In genomic region chr4:4762909-4763814, GRCh38 we compare ENCODE assay signal across 8 cellular contexts.
A peak's percentile ranks its signal among the peaks of the same experiment; 100 is the strongest.
DNase-seq lines count a peak whose midpoint lies in the region; ATAC-seq, FAIRE-seq and TF ChIP-seq lines count a peak whose summit lies in the region.

No MANE protein-coding gene starts in this region.

- CTCF ChIA-PET in K562 (lab: Yijun Ruan, JAX; ENCODE audit: low intra/inter-chr PET ratio): no interaction called here

- DNase-seq in GM18507 (ENCODE audit: extremely low spot score, insufficient read length, low read depth) (peak; percentile 48), K562 (ENCODE audit: extremely low read depth in 1 of 4, low spot score in 3 of 4) (no peak), smooth muscle cell of the brain vasculature (ENCODE audit: low read depth, low spot score) (peak; percentile 74), erythroblast (lab: John Stamatoyannopoulos, UW) (no peak), KG1 (lab: John Stamatoyannopoulos, UW) (no peak), Kasumi-1 (lab: John Stamatoyannopoulos, UW) (no peak)
- peak; percentile 40 for DNase-seq in Jurkat, Clone E6-1 (ENCODE audit: low read depth, low spot score)

- H3K9ac ChIP-seq in K562 (ENCODE audit: insufficient read depth in 1 of 2, low read depth in 2 of 2, low read length in 2 of 2): no peak overlapping the region

- no peaks in the 10 kb centered on the region for H3K9me3 ChIP-seq in K562 (replicated peaks; ENCODE audit: control insufficient read depth, insufficient read depth, low read depth, low read length)

- H3K79me2 ChIP-seq in K562 (ENCODE audit: control insufficient read depth, insufficient read depth, low read length): no peaks in the 10 kb centered on the region

- H4K20me1 ChIP-seq in K562 (replicated peaks; ENCODE audit: control insufficient read depth, insufficient read depth, low read length): peaks cover 17% of the 10 kb centered on the region; the same call in 1 of the 2 replicates

- H3K4me3 ChIP-seq in Jurkat, Clone E6-1 (ENCODE audit: low read length): no peak overlapping the region
- no peak overlapping the region for H3K4me3 ChIP-seq in K562

- H3K4me2 ChIP-seq in K562 (ENCODE audit: insufficient read depth, low read length): no peak overlapping the region

- H3K9me1 ChIP-seq in K562 (ENCODE audit: control insufficient read depth, insufficient read depth, low read length): no peaks in the 10 kb centered on the region

- intact Hi-C loops in K562 (cut with micrococcal nuclease): no loop called here

- peaks cover 52 to 82% of the 10 kb centered on the region in 2 experiments for H3K27me3 ChIP-seq in K562 (ENCODE audit: control insufficient read depth in 2 of 2, insufficient read depth in 2 of 2, low read length in 2 of 2)

- ATAC-seq in GM21825 (IDR thresholded peaks at IDR 0.05; ENCODE audit: unreplicated experiment) (peak; percentile 83), K562 (no peak)

- FAIRE-seq in GM18507 (lab: Jason Lieb, UNC): peak; percentile 94
- no peak for FAIRE-seq in K562 (lab: Jason Lieb, UNC)

- TF ChIP-seq POLR2A in K562 (conservative IDR thresholded peaks at IDR 0.05) (no peak), erythroblast (IDR thresholded peaks at IDR 0.05; ENCODE audit: low read length) (no peak)

- under 1% methylated on average over 27 of the region's 27 CpGs for WGBS in K562 (ENCODE audit: insufficient coverage, low coverage, missing lambda C conversion rate)

- no peak overlapping the region for H3K27ac ChIP-seq in K562 (ENCODE audit: extremely low read depth, low read depth, low read length)

- no peaks in the 10 kb centered on the region for H3K4me1 ChIP-seq in K562 (replicated peaks in 1 of 2; ENCODE audit: control insufficient read depth in 2 of 2, insufficient read depth in 2 of 2, low read length in 2 of 2)

- no peak overlapping the region for H2AFZ ChIP-seq in K562 (ENCODE audit: low read depth, low read length)

- no peaks in the 10 kb centered on the region for H3K36me3 ChIP-seq in K562 (ENCODE audit: control insufficient read depth, insufficient read depth, low read length)

- no peak for TF ChIP-seq EP300 in K562 (IDR thresholded peaks at IDR 0.05; ENCODE audit: low read length)

- no TSS peak for BruUV-seq in K562 (replicated peaks; lab: Mats Ljungman, UMichigan)

- no peak for TF ChIP-seq CTCF in K562 (IDR thresholded peaks at IDR 0.05 in 2 of 3, conservative IDR thresholded peaks at IDR 0.05 in 1 of 3; ENCODE audit: insufficient read depth in 2 of 3, low read depth in 1 of 3, low read length in 3 of 3)

- in situ Hi-C loops in K562 (cut with MboI): no loop called here

- no peak for TF ChIP-seq RAD21 in K562 (CRISPR knock-in tag; conservative IDR thresholded peaks at IDR 0.05 in 1 of 2, IDR thresholded peaks at IDR 0.05 in 1 of 2)

- POLR2A ChIA-PET in K562 (lab: Yijun Ruan, JAX): no interaction called here

TF ChIP-seq in K562, 482 proteins besides CTCF, POLR2A, EP300 and RAD21 (continues in another document):
- TF ChIP-seq ETV5 (CRISPR knock-in tag; IDR thresholded peaks at IDR 0.05; ENCODE audit: low read depth): no peak
- TF ChIP-seq SPI1 (IDR thresholded peaks at IDR 0.05; ENCODE audit: borderline replicate concordance, low read depth, low read length): 0 out of 2 replicates have a peak, but pooled peaks have one; percentile 5
- TF ChIP-seq RCOR1 (IDR thresholded peaks at IDR 0.05; ENCODE audit: borderline replicate concordance in 1 of 2, low read depth in 2 of 2, low read length in 2 of 2): no peak
- TF ChIP-seq AFF1 (IDR thresholded peaks at IDR 0.05; ENCODE audit: low read depth in 1 of 2, partially characterized antibody in 2 of 2): no peak
- no peak for TF ChIP-seq SREBF1 (IDR thresholded peaks at IDR 0.05; ENCODE audit: borderline replicate concordance, low read depth, low read length)
- TF ChIP-seq PTBP1 (IDR thresholded peaks at IDR 0.05; ENCODE audit: low read depth, low read length): no peak
- TF ChIP-seq MTA3 (IDR thresholded peaks at IDR 0.05; ENCODE audit: borderline replicate concordance): no peak
- no peak for TF ChIP-seq NFATC3 (IDR thresholded peaks at IDR 0.05)
- TF ChIP-seq HDGF (IDR thresholded peaks at IDR 0.05): no peak
- no peak for TF ChIP-seq NFXL1 (CRISPR knock-in tag; IDR thresholded peaks at IDR 0.05)
- no peak for TF ChIP-seq KLF10 (CRISPR knock-in tag; IDR thresholded peaks at IDR 0.05)
- no peak for TF ChIP-seq CREBBP (IDR thresholded peaks at IDR 0.05; ENCODE audit: low read depth, low read length)
- TF ChIP-seq SMAD2 (IDR thresholded peaks at IDR 0.05; ENCODE audit: low read depth, low read length): no peak
- no peak for TF ChIP-seq PHF21A (IDR thresholded peaks at IDR 0.05; ENCODE audit: borderline replicate concordance, low read depth)
- no peak for TF ChIP-seq PREB (CRISPR knock-in tag; IDR thresholded peaks at IDR 0.05)
- no peak for TF ChIP-seq ZNF644 (tag; IDR thresholded peaks at IDR 0.05; ENCODE audit: low read depth)
- TF ChIP-seq NFE2 (IDR thresholded peaks at IDR 0.05; ENCODE audit: low read depth): peak; percentile 33; the same call in 1 of the 2 replicates
- no peak for TF ChIP-seq DNMT1 (IDR thresholded peaks at IDR 0.05)
- TF ChIP-seq POLR3A (IDR thresholded peaks at IDR 0.05; ENCODE audit: borderline replicate concordance, extremely low read depth, insufficient read depth, insufficient read length): no peak
- TF ChIP-seq NR2C1 (IDR thresholded peaks at IDR 0.05): no peak
- no peak for TF ChIP-seq NR2C1 (tag; IDR thresholded peaks at IDR 0.05)
- TF ChIP-seq JUN (IDR thresholded peaks at IDR 0.05; ENCODE audit: borderline replicate concordance, low read depth, low read length): peak; percentile 28; the same call in 1 of the 2 replicates
- TF ChIP-seq JUN (CRISPR knock-in tag; IDR thresholded peaks at IDR 0.05; ENCODE audit: borderline replicate concordance): no peak
- no peak for TF ChIP-seq ELK3 (CRISPR knock-in tag; IDR thresholded peaks at IDR 0.05)
- no peak for TF ChIP-seq HNRNPK (IDR thresholded peaks at IDR 0.05; ENCODE audit: low read depth, low read length, poor library complexity, severe bottlenecking)
- TF ChIP-seq HCFC1 (IDR thresholded peaks at IDR 0.05; ENCODE audit: low read depth, low read length): no peak
- no peak for TF ChIP-seq KLF13 (tag; IDR thresholded peaks at IDR 0.05; ENCODE audit: borderline replicate concordance, low read depth)
- no peak for TF ChIP-seq KLF6 (CRISPR knock-in tag; IDR thresholded peaks at IDR 0.05; ENCODE audit: borderline replicate concordance)
- peak; percentile 42 for TF ChIP-seq CXXC5 (CRISPR knock-in tag; IDR thresholded peaks at IDR 0.05)
- no peak for TF ChIP-seq GTF2F1 (IDR thresholded peaks at IDR 0.05; ENCODE audit: low read depth, low read length)

Comparison
In these comparisons a context has a peak if more than half of its experiments do, and no peak if none do; other contexts are left out.
1. DNase-seq: peak in GM18507 (single experiment), Jurkat, Clone E6-1 (single experiment) and smooth muscle cell of the brain vasculature (single experiment); none in K562 (0 of 4), erythroblast (0 of 2), KG1 (single experiment) and Kasumi-1 (0 of 2).